In the genomic region with DNA sequence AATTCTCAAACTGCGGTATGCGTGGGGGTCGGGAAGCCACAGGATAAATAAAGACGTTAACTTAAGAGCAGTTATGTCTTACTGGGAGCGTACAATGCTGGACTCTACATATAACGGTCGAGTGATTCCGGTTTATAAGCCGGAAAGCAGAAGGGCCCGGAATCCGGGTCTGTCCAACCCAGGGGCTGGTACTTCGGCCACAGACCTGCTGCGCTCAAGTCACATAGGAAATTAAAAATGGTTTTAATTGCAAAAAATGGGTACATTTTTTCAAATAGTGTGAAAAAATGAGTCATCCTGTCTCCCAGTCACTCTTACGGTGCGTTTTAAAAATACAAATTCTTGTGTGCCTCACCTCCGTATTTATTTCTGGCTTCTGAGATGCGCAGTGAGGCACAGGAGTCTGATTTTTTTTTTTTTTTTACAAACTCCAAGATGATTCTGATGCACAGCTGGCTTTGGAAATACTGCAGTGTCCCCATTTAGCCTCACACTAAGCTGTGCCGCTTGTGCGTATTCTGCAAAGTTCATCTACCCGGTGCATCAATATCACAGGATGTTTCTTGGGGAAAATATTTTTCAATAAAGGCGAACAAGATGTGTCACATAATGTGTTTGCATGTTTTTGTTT, we compare ENCODE assay signal across 1 cellular context.
TF ChIP-seq lines count a peak whose summit lies in the region.

No MANE protein-coding gene starts in this region.

TF ChIP-seq in IMR-90, 13 proteins besides CTCF, POLR2A, EP300 and RAD21:
- TF ChIP-seq MXI1 (IDR thresholded peaks at IDR 0.05; ENCODE audit: borderline replicate concordance, low read depth, low read length) = peak; percentile 4; the same call in 1 of the 2 replicates
- TF ChIP-seq MAFK (IDR thresholded peaks at IDR 0.05; ENCODE audit: low read depth, low read length) = no peak
- no peak for TF ChIP-seq RCOR1 (IDR thresholded peaks at IDR 0.05; ENCODE audit: insufficient replicate concordance, low read length)
- TF ChIP-seq CHD1 (IDR thresholded peaks at IDR 0.05; ENCODE audit: low read depth, low read length) = no peak
- 0 out of 2 replicates have a peak, but pooled peaks have one; percentile 14 for TF ChIP-seq NFE2L2 (IDR thresholded peaks at IDR 0.05; ENCODE audit: low read depth, low read length)
- no peak for TF ChIP-seq MAZ (IDR thresholded peaks at IDR 0.05; ENCODE audit: borderline replicate concordance, low read depth, low read length)
TF ChIP-seq in IMR-90: peak in this region for 2.
